In the genomic region with DNA sequence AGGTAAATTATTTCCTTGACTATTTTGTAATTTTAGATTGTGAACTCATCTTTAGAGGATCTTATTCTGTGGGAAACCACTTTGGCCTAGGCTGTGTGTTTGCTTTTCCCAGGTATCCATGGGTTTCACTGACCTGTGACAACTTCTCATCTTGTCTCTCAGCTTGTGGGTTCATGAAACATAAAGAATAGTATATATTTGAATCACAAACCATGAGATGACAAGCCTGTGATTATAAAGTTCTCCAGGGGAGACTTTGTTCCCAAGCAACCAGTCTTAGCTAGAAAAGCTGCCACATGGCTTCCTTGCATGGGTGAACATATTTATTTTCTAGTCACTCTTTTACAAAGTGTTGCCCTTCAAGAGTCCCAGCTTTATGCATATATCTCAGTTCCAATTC, we compare ENCODE assay signal across 27 cellular contexts.
"Had no signal": no experiment of that assay in that cellular context is flagged by ENCODE, and none has a peak within 500 bp of the region (broad histone marks: within the 10 kb centered on the region; RNA-seq: fewer than 3 reads in every experiment).

No MANE protein-coding gene starts in this region.

- H3K4me3 ChIP-seq: colonic mucosa, esophagus squamous epithelium, gastrocnemius medialis, heart left ventricle, hepatocyte, left lung, lower lobe of right lung, mucosa of descending colon had no signal

- ATAC-seq: effector memory CD8-positive, alpha-beta T cell; esophagus mucosa; gastrocnemius medialis; heart left ventricle; left cardiac atrium; left lung; left ventricle myocardium superior; lower lobe of right lung; mucosa of descending colon had no signal

- H3K9me3 ChIP-seq: colonic mucosa, esophagus squamous epithelium, gastrocnemius medialis, left lung, lower lobe of right lung, mucosa of descending colon had no signal

- H3K27ac ChIP-seq: colonic mucosa, epithelial cell of prostate, esophagus squamous epithelium, gastrocnemius medialis, heart left ventricle, hepatocyte, left lung, lower lobe of right lung had no signal

- FAIRE-seq: endometrium, kidney had no signal

- H3K4me1 ChIP-seq: colonic mucosa, esophagus squamous epithelium, gastrocnemius medialis, heart left ventricle, left lung, lower lobe of right lung had no signal

- H3K36me3 ChIP-seq: colonic mucosa, esophagus squamous epithelium, gastrocnemius medialis, heart left ventricle, left lung, lower lobe of right lung had no signal

- DNase-seq: colonic mucosa; cortex of kidney; effector CD8-positive, alpha-beta T cell; effector memory CD8-positive, alpha-beta T cell; endodermal cell; erythroblast; esophagus squamous epithelium; foreskin fibroblast; foreskin melanocyte; gastrocnemius medialis; heart left ventricle; hypothalamus; immature natural killer cell; islet precursor cell; kidney; kidney glomerular epithelial cell; left cardiac atrium; left lung; left ventricle myocardium superior; lower lobe of right lung; mesenchymal stem cell; mucosa of descending colon; naive B cell had no signal

- H3K27me3 ChIP-seq: colonic mucosa, esophagus squamous epithelium, gastrocnemius medialis, heart left ventricle, hepatocyte, left lung had no signal
